Comparison of ENCODE assay signal across 7 cellular contexts in genomic region chr5:95780597-95780996, GRCh38. TPM values are rescaled to one million over a fixed set of nuclear protein-coding genes. Genes with fewer than 3 reads are reported as not detected.
DNase-seq lines count a peak whose midpoint lies in the region; ATAC-seq and TF ChIP-seq lines count a peak whose summit lies in the region.

No MANE protein-coding gene starts in this region.

- TF ChIP-seq EP300 in Ishikawa (IDR thresholded peaks at IDR 0.05; ENCODE audit: borderline replicate concordance) = no peak

- TF ChIP-seq CTCF in lower lobe of right lung (IDR thresholded peaks at IDR 0.05) (no peak), thoracic aorta (IDR thresholded peaks at IDR 0.05) (no peak)

- DNase-seq in caudate nucleus (lab: John Stamatoyannopoulos, UW) (no peak), lower lobe of right lung (no peak), thoracic aorta (ENCODE audit: low spot score) (no peak), cortex of kidney (lab: John Stamatoyannopoulos, UW) (no peak)
- no peak for DNase-seq in activated naive CD4-positive, alpha-beta T cell (lab: John Stamatoyannopoulos, UW)
- DNase-seq in activated CD8-positive, alpha-beta memory T cell treated with anti-CD3 and anti-CD28 coated beads for 24 hours = no peak

- peaks cover 6% of the 10 kb centered on the region for H3K36me3 ChIP-seq in lower lobe of right lung
- H3K36me3 ChIP-seq in thoracic aorta = no peaks in the 10 kb centered on the region

- H3K27ac ChIP-seq in caudate nucleus (ENCODE audit: low read depth, low read length) (peak overlapping the region; percentile 61), lower lobe of right lung (peak overlapping the region; percentile 48), thoracic aorta (peak overlapping the region in 1 of 2 donors; percentile 16)

- peaks cover 39% of the 10 kb centered on the region for H3K4me1 ChIP-seq in lower lobe of right lung
- peaks cover 6 to 25% of the 10 kb centered on the region in 2 donors for H3K4me1 ChIP-seq in thoracic aorta (ENCODE audit: control insufficient read depth in 1 of 2, low read depth in 2 of 2)

- H3K9me3 ChIP-seq in lower lobe of right lung (no peaks in the 10 kb centered on the region), thoracic aorta (no peaks in the 10 kb centered on the region)

- H3K4me3 ChIP-seq in lower lobe of right lung (no peak overlapping the region), thoracic aorta (no peak overlapping the region)

- H3K27me3 ChIP-seq in lower lobe of right lung (ENCODE audit: low read depth) (no peaks in the 10 kb centered on the region), thoracic aorta (replicated peaks; ENCODE audit: insufficient read depth) (no peaks in the 10 kb centered on the region)

- intact Hi-C loops in lower lobe of right lung (cut with DNase I) = loop anchor here (5.0 kb wide), 1 partner anchor 67 kb away; no protein-coding TSS in a partner anchor

- peak; percentile 15 to 18 for ATAC-seq in lower lobe of right lung
- ATAC-seq in thoracic aorta (ENCODE audit: insufficient number of reproducible peaks, low FRiP score, low read depth) = peak; percentile 24

- no peak for TF ChIP-seq RAD21 in Ishikawa (IDR thresholded peaks at IDR 0.05; ENCODE audit: low read depth)

TF ChIP-seq in Ishikawa, 13 proteins besides CTCF, POLR2A, EP300 and RAD21:
- no peak for TF ChIP-seq TCF12 (IDR thresholded peaks at IDR 0.05; ENCODE audit: low read depth)
- peak; percentile 92 for TF ChIP-seq CEBPB (IDR thresholded peaks at IDR 0.05)
- TF ChIP-seq CREB1 (IDR thresholded peaks at IDR 0.05; ENCODE audit: low read depth) = no peak
- no peak for TF ChIP-seq USF1 (IDR thresholded peaks at IDR 0.05)
- no peak for TF ChIP-seq MAX (IDR thresholded peaks at IDR 0.05)

RNA-seq across cellular contexts. Expression of gene GLRX, which starts 41.9 kb away (rescaled TPM):
- total RNA-seq in lower lobe of right lung = 115 TPM
- total RNA-seq in thoracic aorta = 100 to 1,000 TPM in 1 of 2 donors, 10 to 100 TPM in 1; 29.2 to 148 TPM

RNA-seq across cellular contexts. Expression of gene RHOBTB3, which starts 49.5 kb away (rescaled TPM):
- 51.7 TPM for total RNA-seq in lower lobe of right lung
- 10 to 100 TPM; 34.1 to 71.2 TPM for total RNA-seq in thoracic aorta
